8 cellular contexts compared by ENCODE assay signal in the genomic region with DNA sequence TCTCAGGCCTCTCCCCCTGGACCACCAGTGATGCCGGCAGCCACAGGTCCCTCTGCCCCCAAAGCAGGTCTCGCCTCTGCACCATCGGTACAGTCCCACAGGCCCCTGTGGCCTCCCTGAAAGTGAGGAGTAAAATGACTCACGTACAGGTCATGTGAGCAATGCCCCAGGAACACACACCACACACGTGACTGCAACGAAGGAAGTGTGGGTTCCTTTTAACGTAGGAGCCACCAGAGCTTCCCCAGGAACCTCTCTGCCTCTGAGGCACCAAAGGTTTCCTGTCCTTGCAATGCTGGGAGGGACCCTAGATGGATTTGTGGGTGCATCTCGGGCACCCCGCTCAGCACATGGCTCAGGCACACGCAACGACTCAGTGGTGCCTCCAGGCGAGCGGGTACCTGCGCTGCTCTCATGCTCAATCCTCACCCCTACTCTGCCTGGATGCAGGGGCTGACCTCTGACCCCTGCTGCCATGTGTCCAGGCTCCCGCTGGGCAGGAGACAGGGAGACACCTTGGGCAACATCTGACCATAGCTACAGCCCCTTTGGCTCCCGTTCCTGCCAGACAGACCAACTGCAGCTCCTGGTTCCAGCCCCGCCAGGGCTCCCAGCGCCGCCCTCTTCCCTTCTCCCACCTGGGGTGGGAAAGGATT.
DNase-seq lines count a peak whose midpoint lies in the region; ATAC-seq and TF ChIP-seq lines count a peak whose summit lies in the region.

No MANE protein-coding gene starts in this region.

- H3K36me3 Mint-ChIP-seq in HFFc6 (ENCODE audit: low read depth) (peaks cover 10% of the 10 kb centered on the region), WTC11 (no peaks in the 10 kb centered on the region)

- CTCF ChIA-PET in WTC11 (lab: Charles Lee): interaction anchor here (1.5 to 5.7 kb wide), 3 partner anchors 20 to 124 kb away, joined by 5 to 35 read pairs (median 9); no protein-coding TSS in a partner anchor

- DNase-seq in HFFc6: peak; percentile 55
- DNase-seq in activated CD4-positive, alpha-beta T cell treated with anti-CD3 and anti-CD28 coated beads for 4 hours: peak; percentile 58 to 64
- DNase-seq in effector CD4-positive, alpha-beta T cell: peak; percentile 27
- peak; percentile 63 for DNase-seq in stimulated activated CD4-positive, alpha-beta T cell treated with anti-CD3 and anti-CD28 coated beads, Interleukin-2, amount 100 ng/mL, for 4 hours (ENCODE audit: low read depth)
- DNase-seq in WTC11 (ENCODE audit: low spot score): no peak
- DNase-seq in iPS-NIHi11 (ENCODE audit: low spot score): no peak

- H3K4me1 Mint-ChIP-seq in HFFc6 (ENCODE audit: low read depth) (peaks cover 68% of the 10 kb centered on the region), WTC11 (peaks cover 35% of the 10 kb centered on the region)

- TF ChIP-seq CTCF in HFFc6 (IDR thresholded peaks at IDR 0.05) (no peak), WTC11 (IDR thresholded peaks at IDR 0.05) (no peak)

- H3K4me3 Mint-ChIP-seq in HFFc6: peak overlapping the region; percentile 56
- no peak overlapping the region for H3K4me3 Mint-ChIP-seq in WTC11

- no peak for ATAC-seq in WTC11
- ATAC-seq in HG03108 (IDR thresholded peaks at IDR 0.05; ENCODE audit: unreplicated experiment): no peak
- ATAC-seq in GM19395 (IDR thresholded peaks at IDR 0.05; ENCODE audit: unreplicated experiment): no peak

- peak overlapping the region; percentile 77 for H3K27ac Mint-ChIP-seq in HFFc6
- no peak overlapping the region; the same call in 1 of the 2 replicates for H3K27ac Mint-ChIP-seq in WTC11

- POLR2A ChIA-PET in WTC11 (lab: Charles Lee): interaction anchor here (0.9 kb wide), 1 partner anchor 125 kb away, joined by 3 read pairs; no protein-coding TSS in a partner anchor

- H3K27me3 Mint-ChIP-seq in HFFc6 (ENCODE audit: insufficient read depth): peaks cover 4% of the 10 kb centered on the region
- H3K27me3 Mint-ChIP-seq in WTC11 (ENCODE audit: low read depth): no peaks in the 10 kb centered on the region; the same call in 1 of the 2 replicates

- H3K9me3 Mint-ChIP-seq in HFFc6 (no peaks in the 10 kb centered on the region), WTC11 (peaks cover 6% of the 10 kb centered on the region)

TF ChIP-seq in WTC11, 78 proteins besides CTCF, POLR2A, EP300 and RAD21:
- TF ChIP-seq ZNF232 (CRISPR knock-in tag; IDR thresholded peaks at IDR 0.05): no peak
- no peak for TF ChIP-seq ZNF671 (CRISPR knock-in tag; IDR thresholded peaks at IDR 0.05)
- TF ChIP-seq JUN (CRISPR knock-in tag; IDR thresholded peaks at IDR 0.05): no peak
- no peak for TF ChIP-seq GRHL2 (CRISPR knock-in tag; IDR thresholded peaks at IDR 0.05; ENCODE audit: insufficient replicate concordance, severe bottlenecking)
TF ChIP-seq in WTC11: peak in this region for 0.

Comparison
In these comparisons a context has a peak if more than half of its experiments do, and no peak if none do; other contexts are left out.
1. DNase-seq: peak in HFFc6 (single experiment), activated CD4-positive, alpha-beta T cell treated with anti-CD3 and anti-CD28 coated beads for 4 hours (2 of 2), effector CD4-positive, alpha-beta T cell (single experiment) and stimulated activated CD4-positive, alpha-beta T cell treated with anti-CD3 and anti-CD28 coated beads, Interleukin-2, amount 100 ng/mL, for 4 hours (single experiment); none in WTC11 (single experiment) and iPS-NIHi11 (single experiment).